Comparison of ENCODE assay signal across 13 cellular contexts in genomic region chr14:24705840-24706239, GRCh38.
A peak's percentile ranks its signal among the peaks of the same experiment; 100 is the strongest.
DNase-seq lines count a peak whose midpoint lies in the region; ATAC-seq and TF ChIP-seq lines count a peak whose summit lies in the region.
"Had no signal": no experiment of that assay in that cellular context is flagged by ENCODE, and none has a peak within 500 bp of the region (broad histone marks: within the 10 kb centered on the region; RNA-seq: fewer than 3 reads in every experiment).

No MANE protein-coding gene starts in this region.

- TF ChIP-seq CTCF in PC-3 (conservative IDR thresholded peaks at IDR 0.05; ENCODE audit: low read depth, low read length): no peak

- H4K20me1 ChIP-seq in PC-3 (ENCODE audit: low read length): no peaks in the 10 kb centered on the region

- no TSS peak for BruUV-seq in PC-3 (replicated peaks; lab: Mats Ljungman, UMichigan)

- no peaks in the 10 kb centered on the region for H3K27me3 Mint-ChIP-seq in stimulated activated memory B cell treated with anti-CD40 and anti-IgM and Interleukin-4, amounts not matched to agents 10 μg/mL and 1 μg/mL and 100 μg/mL, for 72 hours
- H3K27me3 Mint-ChIP-seq in activated CD4-positive, alpha-beta memory T cell treated with anti-CD3 and anti-CD28 coated beads, Interleukin-2, amount 10 ng/mL, durations not matched to agents 7 days and 5 days: no peaks in the 10 kb centered on the region

- H3F3A ChIP-seq in PC-3 (ENCODE audit: low read length, unreplicated experiment): no peaks in the 10 kb centered on the region

- no peak overlapping the region for H3K27ac ChIP-seq in PC-3 (ENCODE audit: low read length)
- H3K27ac ChIP-seq: 22Rv1 had no signal

- no peaks in the 10 kb centered on the region for H3K9me2 ChIP-seq in PC-3 (replicated peaks; ENCODE audit: low read length)

- H3K9ac ChIP-seq in PC-3 (ENCODE audit: low read length): no peak overlapping the region

- peak; percentile 62 for DNase-seq in SIG-M5 treated with dmso at 0.1 percent for 504 hours (lab: John Stamatoyannopoulos, UW; ENCODE audit: unreplicated experiment)
- DNase-seq in SIG-M5 (lab: John Stamatoyannopoulos, UW): no peak
- DNase-seq in activated CD4-positive, alpha-beta memory T cell treated with anti-CD3 and anti-CD28 coated beads, Interleukin-2, amount 10 ng/mL, durations not matched to agents 7 days and 5 days: no peak
- no peak for DNase-seq in MG63
- DNase-seq in PC-3: no peak
- DNase-seq: activated T-cell treated with anti-CD3 and anti-CD28 coated beads, Interleukin-2, amount 50 U/mL, for 72 hours; NCI-H2171 treated with DMSO at 0.1 percent for 48 hours; SW 1271; trophoblast cell had no signal

- CTCF ChIA-PET in activated CD4-positive, alpha-beta memory T cell treated with anti-CD3 and anti-CD28 coated beads, Interleukin-2, amount 10 ng/mL, durations not matched to agents 7 days and 5 days (lab: Charles Lee): interaction anchor here (1.0 kb wide), 1 partner anchor 417 kb away, joined by 3 read pairs; no protein-coding TSS in a partner anchor
- CTCF ChIA-PET in PC-3 (lab: Charles Lee): no interaction called here

- H3K9me3 ChIP-seq in MG63 (no peaks in the 10 kb centered on the region), PC-3 (ENCODE audit: low read length) (no peaks in the 10 kb centered on the region; the same call in 1 of the 2 replicates)

- H3K79me2 ChIP-seq in PC-3 (ENCODE audit: low read length): no peaks in the 10 kb centered on the region

- H3K4me1 ChIP-seq in PC-3 (ENCODE audit: insufficient read depth, low read length): no peaks in the 10 kb centered on the region

- peaks cover 34% of the 10 kb centered on the region for H3K4me1 Mint-ChIP-seq in stimulated activated memory B cell treated with anti-CD40 and anti-IgM and Interleukin-4, amounts not matched to agents 10 μg/mL and 1 μg/mL and 100 μg/mL, for 72 hours
- H3K4me1 Mint-ChIP-seq in activated CD4-positive, alpha-beta memory T cell treated with anti-CD3 and anti-CD28 coated beads, Interleukin-2, amount 10 ng/mL, durations not matched to agents 7 days and 5 days: no peaks in the 10 kb centered on the region

- POLR2A ChIA-PET in activated CD4-positive, alpha-beta memory T cell treated with anti-CD3 and anti-CD28 coated beads, Interleukin-2, amount 10 ng/mL, durations not matched to agents 7 days and 5 days (lab: Charles Lee): no interaction called here
- POLR2A ChIA-PET in PC-3 (lab: Charles Lee; ENCODE audit: unreplicated experiment): no interaction called here

- no peak overlapping the region for H3K4me3 Mint-ChIP-seq in stimulated activated memory B cell treated with anti-CD40 and anti-IgM and Interleukin-4, amounts not matched to agents 10 μg/mL and 1 μg/mL and 100 μg/mL, for 72 hours
- H3K4me3 Mint-ChIP-seq in activated CD4-positive, alpha-beta memory T cell treated with anti-CD3 and anti-CD28 coated beads, Interleukin-2, amount 10 ng/mL, durations not matched to agents 7 days and 5 days: no peak overlapping the region
- H3K4me3 Mint-ChIP-seq: activated T-cell treated with anti-CD3 and anti-CD28 coated beads, Interleukin-2, amount 50 U/mL, for 72 hours had no signal

- intact Hi-C loops in PC-3 (cut with micrococcal nuclease): no loop called here

- ATAC-seq in HG02678 (IDR thresholded peaks at IDR 0.05; ENCODE audit: unreplicated experiment) (peak; percentile 88), HG03520 (IDR thresholded peaks at IDR 0.05; ENCODE audit: unreplicated experiment) (peak; percentile 91), PC-3 (no peak)
- peak; percentile 95 for ATAC-seq in stimulated activated memory B cell treated with anti-CD40 and anti-IgM and Interleukin-4, amounts not matched to agents 10 μg/mL and 1 μg/mL and 100 μg/mL, for 72 hours
- ATAC-seq: activated T-cell treated with anti-CD3 and anti-CD28 coated beads, Interleukin-2, amount 50 U/mL, for 72 hours had no signal

- H3K36me3 ChIP-seq in MG63 (no peaks in the 10 kb centered on the region), PC-3 (ENCODE audit: low read depth, low read length) (no peaks in the 10 kb centered on the region)

- peak overlapping the region; percentile 79 for H3K27ac Mint-ChIP-seq in stimulated activated memory B cell treated with anti-CD40 and anti-IgM and Interleukin-4, amounts not matched to agents 10 μg/mL and 1 μg/mL and 100 μg/mL, for 72 hours
- H3K27ac Mint-ChIP-seq in activated CD4-positive, alpha-beta memory T cell treated with anti-CD3 and anti-CD28 coated beads, Interleukin-2, amount 10 ng/mL, durations not matched to agents 7 days and 5 days: no peak overlapping the region
- H3K27ac Mint-ChIP-seq: activated T-cell treated with anti-CD3 and anti-CD28 coated beads, Interleukin-2, amount 50 U/mL, for 72 hours had no signal

- H3K27me3 ChIP-seq in MG63 (no peaks in the 10 kb centered on the region), PC-3 (ENCODE audit: low read length) (peaks cover 12% of the 10 kb centered on the region)

- H3K4me3 ChIP-seq in MG63 (no peak overlapping the region), PC-3 (ENCODE audit: low read length) (no peak overlapping the region)

- no peak overlapping the region for H2AFZ ChIP-seq in PC-3 (ENCODE audit: low read length)

- H3K4me2 ChIP-seq in PC-3 (ENCODE audit: low read length): no peak overlapping the region

- no peaks in the 10 kb centered on the region for H3K36me3 Mint-ChIP-seq in stimulated activated memory B cell treated with anti-CD40 and anti-IgM and Interleukin-4, amounts not matched to agents 10 μg/mL and 1 μg/mL and 100 μg/mL, for 72 hours
- no peaks in the 10 kb centered on the region for H3K36me3 Mint-ChIP-seq in activated CD4-positive, alpha-beta memory T cell treated with anti-CD3 and anti-CD28 coated beads, Interleukin-2, amount 10 ng/mL, durations not matched to agents 7 days and 5 days (ENCODE audit: low read depth)

- H3K9me3 Mint-ChIP-seq in stimulated activated memory B cell treated with anti-CD40 and anti-IgM and Interleukin-4, amounts not matched to agents 10 μg/mL and 1 μg/mL and 100 μg/mL, for 72 hours: peaks cover 3% of the 10 kb centered on the region
- H3K9me3 Mint-ChIP-seq in activated CD4-positive, alpha-beta memory T cell treated with anti-CD3 and anti-CD28 coated beads, Interleukin-2, amount 10 ng/mL, durations not matched to agents 7 days and 5 days: no peaks in the 10 kb centered on the region
- H3K9me3 Mint-ChIP-seq: activated T-cell treated with anti-CD3 and anti-CD28 coated beads, Interleukin-2, amount 50 U/mL, for 72 hours had no signal
